In the genomic region with DNA sequence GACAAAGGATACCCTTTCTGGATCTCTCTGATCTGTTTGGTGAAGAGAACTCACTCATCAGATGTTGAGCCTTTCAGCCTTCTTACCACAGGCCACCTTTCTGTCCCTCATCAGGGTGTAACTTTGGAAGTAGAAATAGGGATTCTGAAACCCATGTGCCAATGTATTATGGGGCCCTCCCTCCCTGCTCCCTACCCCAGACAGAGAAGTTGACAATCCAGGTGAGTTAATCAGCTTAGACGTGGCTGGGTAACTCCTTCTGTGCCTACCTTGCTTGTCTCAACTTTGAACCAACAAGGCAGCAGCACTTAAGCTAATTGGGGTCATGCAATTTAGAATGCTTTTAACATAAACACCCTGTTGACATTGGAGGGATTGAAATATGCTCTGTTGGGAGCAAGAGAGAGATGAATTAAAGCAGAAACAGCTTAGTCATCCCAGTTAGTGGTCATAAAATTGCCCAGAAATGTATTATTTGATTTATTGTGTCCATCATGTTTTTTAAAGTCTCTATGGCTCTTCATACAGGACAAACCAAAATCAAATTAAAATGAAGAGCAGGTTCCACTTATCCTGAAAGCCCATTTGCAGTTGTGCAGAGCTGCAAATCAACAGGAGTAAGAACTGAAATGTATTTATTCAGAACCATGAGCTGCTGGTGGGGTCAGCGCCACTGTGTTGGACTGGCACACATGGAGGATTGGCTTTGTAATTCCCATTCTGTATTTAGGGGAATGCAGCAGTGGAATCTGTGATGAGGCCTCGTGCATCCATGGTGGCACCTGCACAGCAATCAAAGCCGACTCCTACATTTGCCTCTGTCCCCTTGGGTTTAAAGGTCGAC, we compare ENCODE assay signal across 13 cellular contexts.
"Had no signal": no experiment of that assay in that cellular context is flagged by ENCODE, and none has a peak within 500 bp of the region (broad histone marks: within the 10 kb centered on the region; RNA-seq: fewer than 3 reads in every experiment).

No MANE protein-coding gene starts in this region.

- H3K4me1 ChIP-seq: neural progenitor cell, upper lobe of right lung had no signal

- H3K4me2 ChIP-seq: neural progenitor cell had no signal

- H3K9ac ChIP-seq: neural progenitor cell had no signal

- H3K9me3 ChIP-seq: ovary, upper lobe of right lung had no signal

- ATAC-seq: upper lobe of right lung had no signal

- H3K4me3 ChIP-seq: neural progenitor cell, ovary, upper lobe of right lung had no signal

- DNase-seq: activated CD4-positive, alpha-beta T cell treated with anti-CD3 and anti-CD28 coated beads, Interleukin-2, amount 10 ng/mL, durations not matched to agents 7 days and 5 days; activated CD4-positive, CD25-positive, alpha-beta regulatory T cell; activated naive CD4-positive, alpha-beta T cell treated with anti-CD3 and anti-CD28 coated beads, Interleukin-2, amount 50 U/mL, for 16 hours; amniotic stem cell; brain microvascular endothelial cell; endodermal cell; hypothalamus; kidney glomerular epithelial cell; ovary; stimulated activated CD4-positive, alpha-beta T cell treated with anti-CD3 and anti-CD28 coated beads, Interleukin-15, amount 100 ng/mL, for 24 hours; stimulated activated CD4-positive, alpha-beta T cell treated with anti-CD3 and anti-CD28 coated beads, Interleukin-4, amount 100 ng/mL, for 24 hours; upper lobe of right lung had no signal

- H2AFZ ChIP-seq: neural progenitor cell had no signal

- H3K27ac ChIP-seq: brain microvascular endothelial cell, neural progenitor cell, ovary, upper lobe of right lung had no signal

- H3K27me3 ChIP-seq: brain microvascular endothelial cell, neural progenitor cell, ovary, upper lobe of right lung had no signal

- H3K36me3 ChIP-seq: brain microvascular endothelial cell, neural progenitor cell, ovary, upper lobe of right lung had no signal
